Comparison of ENCODE assay signal across 14 cellular contexts in the genomic region with DNA sequence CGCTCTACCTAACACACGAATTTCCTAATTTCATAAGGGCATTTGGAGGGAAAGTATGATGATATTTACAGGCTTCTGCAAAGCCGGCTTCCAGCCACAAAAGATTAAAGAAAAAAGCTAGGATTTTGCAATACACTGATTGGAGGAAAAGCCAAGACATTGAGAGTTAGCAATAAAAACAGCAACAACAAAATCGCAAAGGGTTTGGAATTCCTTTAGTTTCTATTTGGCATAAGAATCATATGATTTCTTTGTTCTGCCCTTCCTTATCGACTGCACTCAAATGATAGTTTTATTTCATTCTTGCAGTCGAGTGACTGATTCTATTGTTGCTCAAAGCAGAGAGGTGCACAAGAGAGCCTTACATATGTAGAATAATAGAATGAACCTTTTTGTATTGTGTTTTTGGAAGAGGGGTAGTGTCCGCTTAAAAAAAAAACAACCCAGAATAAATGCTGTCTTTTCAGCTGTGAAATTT. TPM values are rescaled to one million over a fixed set of nuclear protein-coding genes. Genes with fewer than 3 reads are reported as not detected.
A peak's percentile ranks its signal among the peaks of the same experiment; 100 is the strongest.
DNase-seq lines count a peak whose midpoint lies in the region; ATAC-seq, FAIRE-seq and TF ChIP-seq lines count a peak whose summit lies in the region.
"Had no signal": no experiment of that assay in that cellular context is flagged by ENCODE, and none has a peak within 500 bp of the region (broad histone marks: within the 10 kb centered on the region; RNA-seq: fewer than 3 reads in every experiment).

No MANE protein-coding gene starts in this region.

- H3K27ac Mint-ChIP-seq in HFFc6: peak overlapping the region; percentile 67
- H3K27ac Mint-ChIP-seq in stimulated activated effector memory CD8-positive, alpha-beta T cell treated with anti-CD3 and anti-CD28 coated beads, Interleukin-12 subunit alpha, Interleukin-12 subunit beta, amount 100 ng/mL, for 72 hours: no peak overlapping the region
- H3K27ac Mint-ChIP-seq: activated T-helper 17 cell treated with anti-CD3 and anti-CD28 coated beads, Interleukin-2, amount 50 U/mL, for 72 hours had no signal

- H3K4me2 ChIP-seq in smooth muscle cell: peak overlapping the region; percentile 94
- H3K4me2 ChIP-seq: SK-N-SH had no signal

- ATAC-seq in stimulated activated effector memory CD8-positive, alpha-beta T cell treated with anti-CD3 and anti-CD28 coated beads, Interleukin-12 subunit alpha, Interleukin-12 subunit beta, amount 100 ng/mL, for 72 hours: no peak
- ATAC-seq in foreskin keratinocyte: no peak
- no peak for ATAC-seq in HG03442 (IDR thresholded peaks at IDR 0.05; ENCODE audit: unreplicated experiment)
- ATAC-seq: activated T-helper 17 cell treated with anti-CD3 and anti-CD28 coated beads, Interleukin-2, amount 50 U/mL, for 72 hours; stimulated activated naive CD8-positive, alpha-beta T cell treated with anti-CD3 and anti-CD28 coated beads, Interleukin-15, amount 100 ng/mL, for 72 hours had no signal

- H3K79me2 ChIP-seq in smooth muscle cell (ENCODE audit: low read depth): peaks cover 31% of the 10 kb centered on the region

- peak overlapping the region; percentile 8 for H2AFZ ChIP-seq in smooth muscle cell (ENCODE audit: low read depth)

- no peak for DNase-seq in HFFc6
- peak; percentile 44 for DNase-seq in astrocyte of the hippocampus (ENCODE audit: low read depth, low spot score)
- no peak for DNase-seq in smooth muscle cell (lab: John Stamatoyannopoulos, UW; ENCODE audit: unreplicated experiment)
- DNase-seq in urothelium cell line (ENCODE audit: low spot score): no peak
- no peak for DNase-seq in stimulated activated effector memory CD8-positive, alpha-beta T cell treated with anti-CD3 and anti-CD28 coated beads, Interleukin-12 subunit alpha, Interleukin-12 subunit beta, amount 100 ng/mL, for 72 hours (ENCODE audit: low spot score in 2 of 2)
- no peak for DNase-seq in foreskin keratinocyte
- DNase-seq: activated CD4-positive, CD25-positive, alpha-beta regulatory T cell treated with anti-CD3 and anti-CD28 coated beads, Interleukin-2, amount 50 U/mL, for 72 hours; CD8-positive, alpha-beta memory T cell; SK-N-SH; stimulated activated CD4-positive, alpha-beta T cell treated with anti-CD3 and anti-CD28 coated beads, Interleukin-2, amount 100 ng/mL, for 24 hours; stimulated activated naive CD8-positive, alpha-beta T cell treated with anti-CD3 and anti-CD28 coated beads, Interleukin-15, amount 100 ng/mL, for 72 hours had no signal

- no peak for TF ChIP-seq CTCF in HFFc6 (IDR thresholded peaks at IDR 0.05)
- no peak for TF ChIP-seq CTCF in smooth muscle cell (IDR thresholded peaks at IDR 0.05; ENCODE audit: borderline replicate concordance, insufficient read depth, poor library complexity, severe bottlenecking)
- no peak for TF ChIP-seq CTCF in foreskin keratinocyte (conservative IDR thresholded peaks at IDR 0.05)

- H4K20me1 ChIP-seq in smooth muscle cell (ENCODE audit: low read depth): no peaks in the 10 kb centered on the region

- H3K9me3 Mint-ChIP-seq in HFFc6: no peaks in the 10 kb centered on the region
- H3K9me3 Mint-ChIP-seq in stimulated activated effector memory CD8-positive, alpha-beta T cell treated with anti-CD3 and anti-CD28 coated beads, Interleukin-12 subunit alpha, Interleukin-12 subunit beta, amount 100 ng/mL, for 72 hours: no peaks in the 10 kb centered on the region
- H3K9me3 Mint-ChIP-seq: activated T-helper 17 cell treated with anti-CD3 and anti-CD28 coated beads, Interleukin-2, amount 50 U/mL, for 72 hours; stimulated activated naive CD8-positive, alpha-beta T cell treated with anti-CD3 and anti-CD28 coated beads, Interleukin-15, amount 100 ng/mL, for 72 hours had no signal

- H3K9me3 ChIP-seq in iPS-20b (ENCODE audit: insufficient read depth, low read depth, low read length): no peaks in the 10 kb centered on the region
- no peaks in the 10 kb centered on the region for H3K9me3 ChIP-seq in smooth muscle cell (replicated peaks; ENCODE audit: low read depth)
- H3K9me3 ChIP-seq: SK-N-SH had no signal

- no peaks in the 10 kb centered on the region for H3K27me3 ChIP-seq in iPS-20b (ENCODE audit: insufficient read depth, low read length)
- no peaks in the 10 kb centered on the region for H3K27me3 ChIP-seq in smooth muscle cell (ENCODE audit: low read depth)
- no peaks in the 10 kb centered on the region for H3K27me3 ChIP-seq in foreskin keratinocyte

- H3K4me3 ChIP-seq in iPS-20b (ENCODE audit: low read length) (peak overlapping the region; percentile 78; the same call in 1 of the 2 replicates), smooth muscle cell (peak overlapping the region; percentile 21)

- FAIRE-seq in urothelium cell line (lab: Jason Lieb, UNC): no peak

- H3K36me3 ChIP-seq in iPS-20b (ENCODE audit: insufficient read depth, low read depth, low read length): peaks cover 14% of the 10 kb centered on the region
- H3K36me3 ChIP-seq in smooth muscle cell (ENCODE audit: low read depth): no peaks in the 10 kb centered on the region

- peak overlapping the region; percentile 96 for H3K9ac ChIP-seq in iPS-20b (ENCODE audit: low read depth, low read length)
- peak overlapping the region; percentile 12 for H3K9ac ChIP-seq in smooth muscle cell (ENCODE audit: low read depth)
- H3K9ac ChIP-seq: SK-N-SH had no signal

- H3K36me3 Mint-ChIP-seq in HFFc6 (ENCODE audit: low read depth): peaks cover 11% of the 10 kb centered on the region; the same call in 1 of the 2 replicates
- no peaks in the 10 kb centered on the region for H3K36me3 Mint-ChIP-seq in stimulated activated effector memory CD8-positive, alpha-beta T cell treated with anti-CD3 and anti-CD28 coated beads, Interleukin-12 subunit alpha, Interleukin-12 subunit beta, amount 100 ng/mL, for 72 hours

- peak overlapping the region; percentile 82 for H3K4me3 Mint-ChIP-seq in HFFc6
- H3K4me3 Mint-ChIP-seq in stimulated activated effector memory CD8-positive, alpha-beta T cell treated with anti-CD3 and anti-CD28 coated beads, Interleukin-12 subunit alpha, Interleukin-12 subunit beta, amount 100 ng/mL, for 72 hours: no peak overlapping the region
- H3K4me3 Mint-ChIP-seq: activated T-helper 17 cell treated with anti-CD3 and anti-CD28 coated beads, Interleukin-2, amount 50 U/mL, for 72 hours; stimulated activated naive CD8-positive, alpha-beta T cell treated with anti-CD3 and anti-CD28 coated beads, Interleukin-15, amount 100 ng/mL, for 72 hours had no signal

- peaks cover 87% of the 10 kb centered on the region for H3K4me1 Mint-ChIP-seq in HFFc6 (ENCODE audit: low read depth)
- H3K4me1 Mint-ChIP-seq in stimulated activated effector memory CD8-positive, alpha-beta T cell treated with anti-CD3 and anti-CD28 coated beads, Interleukin-12 subunit alpha, Interleukin-12 subunit beta, amount 100 ng/mL, for 72 hours: peaks cover 17% of the 10 kb centered on the region
- H3K4me1 Mint-ChIP-seq: activated T-helper 17 cell treated with anti-CD3 and anti-CD28 coated beads, Interleukin-2, amount 50 U/mL, for 72 hours had no signal

- H3F3A ChIP-seq in smooth muscle cell (ENCODE audit: low read depth): peaks cover under 1% of the 10 kb centered on the region

- 22% methylated on average over 7 of the region's 7 CpGs for WGBS in smooth muscle cell (ENCODE audit: low lambda C conversion rate)

- peaks cover 51% of the 10 kb centered on the region for H3K4me1 ChIP-seq in iPS-20b (ENCODE audit: insufficient read depth, low read length)
- peaks cover 57% of the 10 kb centered on the region for H3K4me1 ChIP-seq in smooth muscle cell (ENCODE audit: low read depth)
- peaks cover 11% of the 10 kb centered on the region for H3K4me1 ChIP-seq in foreskin keratinocyte

- H3K27ac ChIP-seq in iPS-20b (ENCODE audit: low read length) (peak overlapping the region; percentile 76), smooth muscle cell (ENCODE audit: low read depth) (peak overlapping the region; percentile 98), foreskin keratinocyte (no peak overlapping the region)

- H3K27me3 Mint-ChIP-seq in HFFc6 (ENCODE audit: insufficient read depth): no peaks in the 10 kb centered on the region

RNA-seq across cellular contexts. Expression of gene ZNF532, which starts 3.9 kb away (rescaled TPM):
- 10 to 100 TPM; 43.1 to 56.6 (median 50.1) TPM for total RNA-seq in HFFc6 (2021; fragmentation: NEBNext Ultra II Directional; extraction: Animal tissue kit (Norgen Biotek cat#: 25700))
- total RNA-seq in smooth muscle cell (126 and 133 TPM in 2 replicates), foreskin keratinocyte (46.6 and 59.7 TPM in 2 replicates)
- polyA plus RNA-seq in smooth muscle cell (31.6 and 39.8 TPM in 2 replicates), foreskin keratinocyte (7.8 and 8.0 TPM in 2 replicates)
